In the genomic region with DNA sequence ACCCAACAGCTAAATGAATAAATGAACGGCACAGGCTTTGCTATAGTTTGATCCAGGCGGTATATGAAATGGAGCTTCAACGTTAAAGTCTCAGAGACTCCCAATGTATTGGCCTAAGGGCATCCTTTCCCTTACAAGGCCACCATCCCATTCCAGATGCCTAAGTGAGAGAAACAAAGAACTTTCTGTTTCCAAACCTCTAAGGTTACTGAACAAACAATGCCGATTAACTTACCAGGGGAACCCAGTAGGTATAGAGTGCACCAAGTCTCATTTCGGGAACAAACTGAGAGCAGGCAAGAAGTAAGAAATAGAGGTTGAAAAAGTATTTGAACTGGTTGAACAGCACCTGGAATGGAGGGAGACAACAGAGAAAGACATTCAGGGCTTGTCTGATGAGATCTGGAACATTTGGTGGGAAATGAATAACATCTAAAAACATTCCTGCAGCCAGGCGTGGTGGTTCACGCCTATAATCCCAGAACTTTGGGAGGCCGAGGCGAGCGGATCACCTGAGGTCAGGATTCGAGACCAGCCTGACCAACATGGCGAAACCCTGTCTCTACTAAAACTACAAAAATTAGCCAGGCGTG, we compare ENCODE assay signal across 1 cellular context.
TF ChIP-seq lines count a peak whose summit lies in the region.

No MANE protein-coding gene starts in this region.

TF ChIP-seq in HepG2, 621 proteins besides CTCF, POLR2A, EP300 and RAD21 (continued from another document and continues in another):
- TF ChIP-seq, protein P1, sequence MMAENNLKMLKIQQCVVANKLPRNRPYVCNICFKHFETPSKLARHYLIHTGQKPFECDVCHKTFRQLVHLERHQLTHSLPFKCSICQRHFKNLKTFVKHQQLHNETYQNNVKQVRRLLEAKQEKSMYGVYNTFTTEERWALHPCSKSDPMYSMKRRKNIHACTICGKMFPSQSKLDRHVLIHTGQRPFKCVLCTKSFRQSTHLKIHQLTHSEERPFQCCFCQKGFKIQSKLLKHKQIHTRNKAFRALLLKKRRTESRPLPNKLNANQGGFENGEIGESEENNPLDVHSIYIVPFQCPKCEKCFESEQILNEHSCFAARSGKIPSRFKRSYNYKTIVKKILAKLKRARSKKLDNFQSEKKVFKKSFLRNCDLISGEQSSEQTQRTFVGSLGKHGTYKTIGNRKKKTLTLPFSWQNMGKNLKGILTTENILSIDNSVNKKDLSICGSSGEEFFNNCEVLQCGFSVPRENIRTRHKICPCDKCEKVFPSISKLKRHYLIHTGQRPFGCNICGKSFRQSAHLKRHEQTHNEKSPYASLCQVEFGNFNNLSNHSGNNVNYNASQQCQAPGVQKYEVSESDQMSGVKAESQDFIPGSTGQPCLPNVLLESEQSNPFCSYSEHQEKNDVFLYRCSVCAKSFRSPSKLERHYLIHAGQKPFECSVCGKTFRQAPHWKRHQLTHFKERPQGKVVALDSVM (CRISPR knock-in tag; IDR thresholded peaks at IDR 0.05) = 0 out of 2 replicates have a peak, but pooled peaks have one; percentile 13
- TF ChIP-seq KDM2A (CRISPR knock-in tag; IDR thresholded peaks at IDR 0.05; ENCODE audit: borderline replicate concordance, low read depth) = no peak
- no peak for TF ChIP-seq CREB1 (IDR thresholded peaks at IDR 0.05)
- no peak for TF ChIP-seq CREB1 (CRISPR knock-in tag; IDR thresholded peaks at IDR 0.05)
- TF ChIP-seq, protein P2, sequence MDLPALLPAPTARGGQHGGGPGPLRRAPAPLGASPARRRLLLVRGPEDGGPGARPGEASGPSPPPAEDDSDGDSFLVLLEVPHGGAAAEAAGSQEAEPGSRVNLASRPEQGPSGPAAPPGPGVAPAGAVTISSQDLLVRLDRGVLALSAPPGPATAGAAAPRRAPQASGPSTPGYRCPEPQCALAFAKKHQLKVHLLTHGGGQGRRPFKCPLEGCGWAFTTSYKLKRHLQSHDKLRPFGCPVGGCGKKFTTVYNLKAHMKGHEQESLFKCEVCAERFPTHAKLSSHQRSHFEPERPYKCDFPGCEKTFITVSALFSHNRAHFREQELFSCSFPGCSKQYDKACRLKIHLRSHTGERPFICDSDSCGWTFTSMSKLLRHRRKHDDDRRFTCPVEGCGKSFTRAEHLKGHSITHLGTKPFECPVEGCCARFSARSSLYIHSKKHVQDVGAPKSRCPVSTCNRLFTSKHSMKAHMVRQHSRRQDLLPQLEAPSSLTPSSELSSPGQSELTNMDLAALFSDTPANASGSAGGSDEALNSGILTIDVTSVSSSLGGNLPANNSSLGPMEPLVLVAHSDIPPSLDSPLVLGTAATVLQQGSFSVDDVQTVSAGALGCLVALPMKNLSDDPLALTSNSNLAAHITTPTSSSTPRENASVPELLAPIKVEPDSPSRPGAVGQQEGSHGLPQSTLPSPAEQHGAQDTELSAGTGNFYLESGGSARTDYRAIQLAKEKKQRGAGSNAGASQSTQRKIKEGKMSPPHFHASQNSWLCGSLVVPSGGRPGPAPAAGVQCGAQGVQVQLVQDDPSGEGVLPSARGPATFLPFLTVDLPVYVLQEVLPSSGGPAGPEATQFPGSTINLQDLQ (CRISPR knock-in tag; IDR thresholded peaks at IDR 0.05) = no peak
- 0 out of 2 replicates have a peak, but pooled peaks have one; percentile 1 for TF ChIP-seq PHF21A (CRISPR knock-in tag; IDR thresholded peaks at IDR 0.05)
- peak; percentile 87; the same call in 1 of the 2 replicates for TF ChIP-seq ZNF709 (CRISPR knock-in tag; IDR thresholded peaks at IDR 0.05)
- TF ChIP-seq ZSCAN22 (CRISPR knock-in tag; IDR thresholded peaks at IDR 0.05) = no peak
- TF ChIP-seq ZFP82 (CRISPR knock-in tag; IDR thresholded peaks at IDR 0.05; ENCODE audit: borderline replicate concordance) = no peak
- TF ChIP-seq ZNF598 (CRISPR knock-in tag; IDR thresholded peaks at IDR 0.05; ENCODE audit: borderline replicate concordance) = no peak
- TF ChIP-seq DMAP1 (CRISPR knock-in tag; IDR thresholded peaks at IDR 0.05) = no peak
- no peak for TF ChIP-seq SMYD3 (CRISPR knock-in tag; IDR thresholded peaks at IDR 0.05)
- TF ChIP-seq ZSCAN25 (CRISPR knock-in tag; IDR thresholded peaks at IDR 0.05) = 0 out of 2 replicates have a peak, but pooled peaks have one; percentile 28
- TF ChIP-seq TMF1 (CRISPR knock-in tag; IDR thresholded peaks at IDR 0.05; ENCODE audit: low read depth) = no peak
- peak; percentile 23; the same call in 1 of the 2 replicates for TF ChIP-seq IRF2 (CRISPR knock-in tag; IDR thresholded peaks at IDR 0.05)
- peak; percentile 43; the same call in 1 of the 2 replicates for TF ChIP-seq HMG20A (CRISPR knock-in tag; IDR thresholded peaks at IDR 0.05; ENCODE audit: borderline replicate concordance)
- no peak for TF ChIP-seq CREM (IDR thresholded peaks at IDR 0.05)
- no peak for TF ChIP-seq CREM (CRISPR knock-in tag; IDR thresholded peaks at IDR 0.05)
- no peak for TF ChIP-seq MED8 (CRISPR knock-in tag; IDR thresholded peaks at IDR 0.05; ENCODE audit: insufficient replicate concordance)
- peak; percentile 38 for TF ChIP-seq SAP130 (CRISPR knock-in tag; IDR thresholded peaks at IDR 0.05; ENCODE audit: low read depth)
- no peak for TF ChIP-seq ZNF724P (CRISPR knock-in tag; IDR thresholded peaks at IDR 0.05; ENCODE audit: borderline replicate concordance)
- TF ChIP-seq ZNF747 (CRISPR knock-in tag; IDR thresholded peaks at IDR 0.05; ENCODE audit: borderline replicate concordance) = 0 out of 2 replicates have a peak, but pooled peaks have one; percentile 37
- peak; percentile 46; the same call in 1 of the 2 replicates for TF ChIP-seq ZNF788 (CRISPR knock-in tag; IDR thresholded peaks at IDR 0.05; ENCODE audit: borderline replicate concordance)
- TF ChIP-seq ZNF3 (CRISPR knock-in tag; IDR thresholded peaks at IDR 0.05) = no peak
- no peak for TF ChIP-seq ZMYM3 (CRISPR knock-in tag; IDR thresholded peaks at IDR 0.05)
- no peak for TF ChIP-seq ZKSCAN5 (CRISPR knock-in tag; IDR thresholded peaks at IDR 0.05)
- TF ChIP-seq, protein P3, sequence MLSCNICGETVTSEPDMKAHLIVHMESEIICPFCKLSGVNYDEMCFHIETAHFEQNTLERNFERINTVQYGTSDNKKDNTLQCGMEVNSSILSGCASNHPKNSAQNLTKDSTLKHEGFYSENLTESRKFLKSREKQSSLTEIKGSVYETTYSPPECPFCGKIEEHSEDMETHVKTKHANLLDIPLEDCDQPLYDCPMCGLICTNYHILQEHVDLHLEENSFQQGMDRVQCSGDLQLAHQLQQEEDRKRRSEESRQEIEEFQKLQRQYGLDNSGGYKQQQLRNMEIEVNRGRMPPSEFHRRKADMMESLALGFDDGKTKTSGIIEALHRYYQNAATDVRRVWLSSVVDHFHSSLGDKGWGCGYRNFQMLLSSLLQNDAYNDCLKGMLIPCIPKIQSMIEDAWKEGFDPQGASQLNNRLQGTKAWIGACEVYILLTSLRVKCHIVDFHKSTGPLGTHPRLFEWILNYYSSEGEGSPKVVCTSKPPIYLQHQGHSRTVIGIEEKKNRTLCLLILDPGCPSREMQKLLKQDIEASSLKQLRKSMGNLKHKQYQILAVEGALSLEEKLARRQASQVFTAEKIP (CRISPR knock-in tag; IDR thresholded peaks at IDR 0.05; ENCODE audit: borderline replicate concordance) = no peak
- TF ChIP-seq ZIK1 (CRISPR knock-in tag; IDR thresholded peaks at IDR 0.05; ENCODE audit: borderline replicate concordance, low read depth) = no peak
- TF ChIP-seq, protein P4, sequence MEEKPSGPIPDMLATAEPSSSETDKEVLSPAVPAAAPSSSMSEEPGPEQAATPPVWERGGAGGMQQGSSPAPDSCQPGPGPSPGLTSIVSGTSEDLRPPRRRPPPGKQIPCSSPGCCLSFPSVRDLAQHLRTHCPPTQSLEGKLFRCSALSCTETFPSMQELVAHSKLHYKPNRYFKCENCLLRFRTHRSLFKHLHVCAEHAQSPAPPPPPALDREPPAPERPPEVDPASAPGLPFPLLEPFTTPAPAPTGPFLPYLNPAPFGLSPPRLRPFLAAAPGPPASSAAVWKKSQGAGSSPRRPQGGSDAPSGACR (CRISPR knock-in tag; IDR thresholded peaks at IDR 0.05) = no peak
- TF ChIP-seq SIX1 (CRISPR knock-in tag; IDR thresholded peaks at IDR 0.05; ENCODE audit: borderline replicate concordance) = peak; percentile 99
- no peak for TF ChIP-seq ZNF552 (CRISPR knock-in tag; IDR thresholded peaks at IDR 0.05; ENCODE audit: borderline replicate concordance)
- peak; percentile 70; the same call in 1 of the 2 replicates for TF ChIP-seq PPARG (CRISPR knock-in tag; conservative IDR thresholded peaks at IDR 0.05)
- TF ChIP-seq ZNF205 (CRISPR knock-in tag; IDR thresholded peaks at IDR 0.05) = peak; percentile 94
- no peak for TF ChIP-seq ZNF720 (CRISPR knock-in tag; IDR thresholded peaks at IDR 0.05)
- TF ChIP-seq, protein P5, sequence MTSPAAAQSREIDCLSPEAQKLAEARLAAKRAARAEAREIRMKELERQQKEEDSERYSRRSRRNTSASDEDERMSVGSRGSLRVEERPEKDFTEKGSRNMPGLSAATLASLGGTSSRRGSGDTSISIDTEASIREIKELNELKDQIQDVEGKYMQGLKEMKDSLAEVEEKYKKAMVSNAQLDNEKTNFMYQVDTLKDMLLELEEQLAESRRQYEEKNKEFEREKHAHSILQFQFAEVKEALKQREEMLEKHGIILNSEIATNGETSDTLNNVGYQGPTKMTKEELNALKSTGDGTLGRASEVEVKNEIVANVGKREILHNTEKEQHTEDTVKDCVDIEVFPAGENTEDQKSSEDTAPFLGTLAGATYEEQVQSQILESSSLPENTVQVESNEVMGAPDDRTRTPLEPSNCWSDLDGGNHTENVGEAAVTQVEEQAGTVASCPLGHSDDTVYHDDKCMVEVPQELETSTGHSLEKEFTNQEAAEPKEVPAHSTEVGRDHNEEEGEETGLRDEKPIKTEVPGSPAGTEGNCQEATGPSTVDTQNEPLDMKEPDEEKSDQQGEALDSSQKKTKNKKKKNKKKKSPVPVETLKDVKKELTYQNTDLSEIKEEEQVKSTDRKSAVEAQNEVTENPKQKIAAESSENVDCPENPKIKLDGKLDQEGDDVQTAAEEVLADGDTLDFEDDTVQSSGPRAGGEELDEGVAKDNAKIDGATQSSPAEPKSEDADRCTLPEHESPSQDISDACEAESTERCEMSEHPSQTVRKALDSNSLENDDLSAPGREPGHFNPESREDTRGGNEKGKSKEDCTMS (CRISPR knock-in tag; conservative IDR thresholded peaks at IDR 0.05) = no peak
- no peak for TF ChIP-seq NCOA5 (CRISPR knock-in tag; IDR thresholded peaks at IDR 0.05)
- TF ChIP-seq ZNF619 (CRISPR knock-in tag; IDR thresholded peaks at IDR 0.05) = no peak
- no peak for TF ChIP-seq BRCA1 (CRISPR knock-in tag; IDR thresholded peaks at IDR 0.05)
- TF ChIP-seq, protein P6, sequence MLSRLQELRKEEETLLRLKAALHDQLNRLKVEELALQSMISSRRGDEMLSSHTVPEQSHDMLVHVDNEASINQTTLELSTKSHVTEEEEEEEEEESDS (CRISPR knock-in tag; IDR thresholded peaks at IDR 0.05; ENCODE audit: borderline replicate concordance) = no peak
- TF ChIP-seq, protein P7, sequence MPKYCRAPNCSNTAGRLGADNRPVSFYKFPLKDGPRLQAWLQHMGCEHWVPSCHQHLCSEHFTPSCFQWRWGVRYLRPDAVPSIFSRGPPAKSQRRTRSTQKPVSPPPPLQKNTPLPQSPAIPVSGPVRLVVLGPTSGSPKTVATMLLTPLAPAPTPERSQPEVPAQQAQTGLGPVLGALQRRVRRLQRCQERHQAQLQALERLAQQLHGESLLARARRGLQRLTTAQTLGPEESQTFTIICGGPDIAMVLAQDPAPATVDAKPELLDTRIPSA (CRISPR knock-in tag; IDR thresholded peaks at IDR 0.05; ENCODE audit: borderline replicate concordance) = no peak
- TF ChIP-seq, protein P8, sequence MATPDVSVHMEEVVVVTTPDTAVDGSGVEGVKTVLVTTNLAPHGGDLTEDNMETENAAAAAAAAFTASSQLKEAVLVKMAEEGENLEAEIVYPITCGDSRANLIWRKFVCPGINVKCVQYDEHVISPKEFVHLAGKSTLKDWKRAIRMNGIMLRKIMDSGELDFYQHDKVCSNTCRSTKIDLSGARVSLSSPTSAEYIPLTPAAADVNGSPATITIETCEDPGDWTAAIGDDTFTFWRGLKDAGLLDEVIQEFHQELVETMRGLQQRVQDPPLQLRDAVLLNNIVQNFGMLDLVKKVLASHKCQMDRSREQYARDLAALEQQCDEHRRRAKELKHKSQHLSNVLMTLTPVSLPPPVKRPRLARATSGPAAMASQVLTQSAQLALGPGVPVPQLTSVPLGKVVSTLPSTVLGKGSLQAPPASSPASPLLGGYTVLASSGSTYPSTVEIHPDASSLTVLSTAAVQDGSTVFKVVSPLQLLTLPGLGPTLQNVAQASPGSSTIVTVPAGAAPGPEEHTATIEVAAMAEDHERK (CRISPR knock-in tag; IDR thresholded peaks at IDR 0.05; ENCODE audit: low read depth) = no peak
- TF ChIP-seq ZNF451 (CRISPR knock-in tag; IDR thresholded peaks at IDR 0.05) = no peak
- no peak for TF ChIP-seq ZNF768 (CRISPR knock-in tag; IDR thresholded peaks at IDR 0.05)
- TF ChIP-seq ZNF331 (CRISPR knock-in tag; IDR thresholded peaks at IDR 0.05) = no peak; the same call in 1 of the 2 replicates
- TF ChIP-seq, protein P9, sequence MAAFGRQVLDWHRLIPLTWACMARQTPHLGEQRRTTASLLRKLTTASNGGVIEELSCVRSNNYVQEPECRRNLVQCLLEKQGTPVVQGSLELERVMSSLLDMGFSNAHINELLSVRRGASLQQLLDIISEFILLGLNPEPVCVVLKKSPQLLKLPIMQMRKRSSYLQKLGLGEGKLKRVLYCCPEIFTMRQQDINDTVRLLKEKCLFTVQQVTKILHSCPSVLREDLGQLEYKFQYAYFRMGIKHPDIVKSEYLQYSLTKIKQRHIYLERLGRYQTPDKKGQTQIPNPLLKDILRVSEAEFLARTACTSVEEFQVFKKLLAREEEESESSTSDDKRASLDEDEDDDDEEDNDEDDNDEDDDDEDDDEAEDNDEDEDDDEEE (CRISPR knock-in tag; IDR thresholded peaks at IDR 0.05) = no peak
- TF ChIP-seq ZNF30 (CRISPR knock-in tag; IDR thresholded peaks at IDR 0.05) = no peak
- TF ChIP-seq, protein P10, sequence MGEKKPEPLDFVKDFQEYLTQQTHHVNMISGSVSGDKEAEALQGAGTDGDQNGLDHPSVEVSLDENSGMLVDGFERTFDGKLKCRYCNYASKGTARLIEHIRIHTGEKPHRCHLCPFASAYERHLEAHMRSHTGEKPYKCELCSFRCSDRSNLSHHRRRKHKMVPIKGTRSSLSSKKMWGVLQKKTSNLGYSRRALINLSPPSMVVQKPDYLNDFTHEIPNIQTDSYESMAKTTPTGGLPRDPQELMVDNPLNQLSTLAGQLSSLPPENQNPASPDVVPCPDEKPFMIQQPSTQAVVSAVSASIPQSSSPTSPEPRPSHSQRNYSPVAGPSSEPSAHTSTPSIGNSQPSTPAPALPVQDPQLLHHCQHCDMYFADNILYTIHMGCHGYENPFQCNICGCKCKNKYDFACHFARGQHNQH (CRISPR knock-in tag; IDR thresholded peaks at IDR 0.05) = no peak
